28 cellular contexts compared by ENCODE assay signal in the genomic region with DNA sequence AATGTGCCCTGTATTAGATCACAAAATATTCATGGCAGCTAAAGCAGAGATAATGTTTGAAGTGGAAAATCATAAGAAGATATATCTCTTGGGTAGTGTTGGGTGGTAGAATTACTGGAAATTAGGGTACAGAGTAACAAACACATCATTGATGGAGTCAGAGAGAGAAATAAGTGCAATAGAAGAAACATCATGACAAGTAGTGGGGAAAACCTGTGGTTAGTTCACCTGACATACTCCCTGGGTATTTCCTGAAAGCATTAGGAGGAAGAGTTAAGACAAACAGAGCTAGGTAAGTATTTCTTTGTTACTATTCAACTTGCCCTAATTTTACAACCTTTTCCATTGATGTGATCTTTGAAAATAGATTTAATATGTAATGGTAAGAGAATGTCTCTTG.
"Had no signal": no experiment of that assay in that cellular context is flagged by ENCODE, and none has a peak within 500 bp of the region (broad histone marks: within the 10 kb centered on the region; RNA-seq: fewer than 3 reads in every experiment).

No MANE protein-coding gene starts in this region.

- H3K27ac Mint-ChIP-seq: stimulated activated effector memory CD8-positive, alpha-beta T cell treated with anti-CD3 and anti-CD28 coated beads, Interleukin-12 subunit alpha, Interleukin-12 subunit beta, amount 100 ng/mL, for 72 hours; stimulated activated memory B cell treated with anti-CD40 and anti-IgM and Interleukin-4, amounts not matched to agents 10 μg/mL and 1 μg/mL and 100 μg/mL, for 72 hours; stimulated activated naive B cell treated with anti-CD40 and anti-IgM and Interleukin-4, amounts not matched to agents 10 μg/mL and 1 μg/mL and 100 μg/mL, for 72 hours; stimulated activated naive CD8-positive, alpha-beta T cell treated with anti-CD3 and anti-CD28 coated beads, Interleukin-15, amount 100 ng/mL, for 72 hours; stimulated activated naive CD8-positive, alpha-beta T cell treated with anti-CD3 and anti-CD28 coated beads, Interleukin-15, Interleukin-2, amounts not matched to agents 100 ng/mL and 50 ng/mL, for 24 hours; type B pancreatic cell had no signal

- ATAC-seq: stimulated activated effector memory CD8-positive, alpha-beta T cell treated with anti-CD3 and anti-CD28 coated beads, Interleukin-12 subunit alpha, Interleukin-12 subunit beta, amount 100 ng/mL, for 72 hours; stimulated activated memory B cell treated with anti-CD40 and anti-IgM and Interleukin-4, amounts not matched to agents 10 μg/mL and 1 μg/mL and 100 μg/mL, for 72 hours; stimulated activated naive B cell treated with anti-CD40 and anti-IgM and Interleukin-4, amounts not matched to agents 10 μg/mL and 1 μg/mL and 100 μg/mL, for 72 hours; stimulated activated naive CD8-positive, alpha-beta T cell treated with anti-CD3 and anti-CD28 coated beads, Interleukin-15, amount 100 ng/mL, for 72 hours; stimulated activated naive CD8-positive, alpha-beta T cell treated with anti-CD3 and anti-CD28 coated beads, Interleukin-15, Interleukin-2, amounts not matched to agents 100 U/mL and 50 U/mL, for 24 hours; upper lobe of right lung had no signal

- DNase-seq: stimulated activated CD4-positive, alpha-beta T cell treated with anti-CD3 and anti-CD28 coated beads, Interleukin-2, amount 100 ng/mL, for 48 hours; stimulated activated CD4-positive, alpha-beta T cell treated with anti-CD3 and anti-CD28 coated beads, Interleukin-4, amount 100 ng/mL, for 1 hour; stimulated activated CD4-positive, alpha-beta T cell treated with anti-CD3 and anti-CD28 coated beads, Interleukin-4, amount 100 ng/mL, for 24 hours; stimulated activated CD4-positive, alpha-beta T cell treated with anti-CD3 and anti-CD28 coated beads, Interleukin-4, amount 100 ng/mL, for 4 hours; stimulated activated CD8-positive, alpha-beta memory T cell treated with anti-CD3 and anti-CD28 coated beads, Interleukin-4, amount 100 ng/mL, for 48 hours; stimulated activated naive B cell treated with anti-CD40 and anti-IgM and Interleukin-4, amounts not matched to agents 10 μg/mL and 1 μg/mL and 100 μg/mL, for 72 hours; stimulated activated naive CD4-positive, alpha-beta T cell; stimulated activated naive CD4-positive, alpha-beta T cell treated with Interleukin-2 at 50 U/mL for 16 hours; stimulated activated naive CD8-positive, alpha-beta T cell treated with anti-CD3 and anti-CD28 coated beads, Interleukin-15, amount 100 ng/mL, for 72 hours; stimulated activated naive CD8-positive, alpha-beta T cell treated with anti-CD3 and anti-CD28 coated beads, Interleukin-15, Interleukin-2, amounts not matched to agents 100 U/mL and 50 U/mL, for 24 hours; stomach; substantia nigra; testis; thyroid gland; tibial artery; transverse colon; trophoblast cell; upper lobe of left lung; upper lobe of right lung; uterus had no signal

- H3K36me3 ChIP-seq: stomach, suprapubic skin, thoracic aorta, thyroid gland, tibial artery, tibial nerve, transverse colon, upper lobe of left lung, upper lobe of right lung, uterus, vagina had no signal

- H3K4me3 Mint-ChIP-seq: stimulated activated effector memory CD8-positive, alpha-beta T cell treated with anti-CD3 and anti-CD28 coated beads, Interleukin-12 subunit alpha, Interleukin-12 subunit beta, amount 100 ng/mL, for 72 hours; stimulated activated memory B cell treated with anti-CD40 and anti-IgM and Interleukin-4, amounts not matched to agents 10 μg/mL and 1 μg/mL and 100 μg/mL, for 72 hours; stimulated activated naive B cell treated with anti-CD40 and anti-IgM and Interleukin-4, amounts not matched to agents 10 μg/mL and 1 μg/mL and 100 μg/mL, for 72 hours; stimulated activated naive CD8-positive, alpha-beta T cell treated with anti-CD3 and anti-CD28 coated beads, Interleukin-15, amount 100 ng/mL, for 72 hours; stimulated activated naive CD8-positive, alpha-beta T cell treated with anti-CD3 and anti-CD28 coated beads, Interleukin-15, Interleukin-2, amounts not matched to agents 100 ng/mL and 50 ng/mL, for 24 hours; type B pancreatic cell had no signal

- H3K27me3 ChIP-seq: stomach, suprapubic skin, testis, thyroid gland, tibial artery, tibial nerve, transverse colon, upper lobe of left lung, upper lobe of right lung, uterus, vagina had no signal

- H3K4me1 Mint-ChIP-seq: stimulated activated effector memory CD8-positive, alpha-beta T cell treated with anti-CD3 and anti-CD28 coated beads, Interleukin-12 subunit alpha, Interleukin-12 subunit beta, amount 100 ng/mL, for 72 hours; stimulated activated memory B cell treated with anti-CD40 and anti-IgM and Interleukin-4, amounts not matched to agents 10 μg/mL and 1 μg/mL and 100 μg/mL, for 72 hours; stimulated activated naive B cell treated with anti-CD40 and anti-IgM and Interleukin-4, amounts not matched to agents 10 μg/mL and 1 μg/mL and 100 μg/mL, for 72 hours; stimulated activated naive CD8-positive, alpha-beta T cell treated with anti-CD3 and anti-CD28 coated beads, Interleukin-15, amount 100 ng/mL, for 72 hours had no signal

- H3K27me3 Mint-ChIP-seq: stimulated activated memory B cell treated with anti-CD40 and anti-IgM and Interleukin-4, amounts not matched to agents 10 μg/mL and 1 μg/mL and 100 μg/mL, for 72 hours; stimulated activated naive B cell treated with anti-CD40 and anti-IgM and Interleukin-4, amounts not matched to agents 10 μg/mL and 1 μg/mL and 100 μg/mL, for 72 hours; stimulated activated naive CD8-positive, alpha-beta T cell treated with anti-CD3 and anti-CD28 coated beads, Interleukin-15, amount 100 ng/mL, for 72 hours; stimulated activated naive CD8-positive, alpha-beta T cell treated with anti-CD3 and anti-CD28 coated beads, Interleukin-15, Interleukin-2, amounts not matched to agents 100 ng/mL and 50 ng/mL, for 24 hours had no signal

- H3K4me3 ChIP-seq: stomach, suprapubic skin, testis, thoracic aorta, thyroid gland, tibial artery, tibial nerve, transverse colon, upper lobe of left lung, upper lobe of right lung, uterus, vagina had no signal

- H3K36me3 Mint-ChIP-seq: stimulated activated effector memory CD8-positive, alpha-beta T cell treated with anti-CD3 and anti-CD28 coated beads, Interleukin-12 subunit alpha, Interleukin-12 subunit beta, amount 100 ng/mL, for 72 hours; stimulated activated memory B cell treated with anti-CD40 and anti-IgM and Interleukin-4, amounts not matched to agents 10 μg/mL and 1 μg/mL and 100 μg/mL, for 72 hours; stimulated activated naive B cell treated with anti-CD40 and anti-IgM and Interleukin-4, amounts not matched to agents 10 μg/mL and 1 μg/mL and 100 μg/mL, for 72 hours; type B pancreatic cell had no signal

- H3K4me1 ChIP-seq: stomach, testis, thyroid gland, tibial artery, tibial nerve, transverse colon, upper lobe of left lung, upper lobe of right lung, uterus, vagina had no signal

- H3K9me3 ChIP-seq: suprapubic skin, testis, thoracic aorta, thyroid gland, tibial artery, transverse colon, upper lobe of left lung, uterus, vagina had no signal

- H3K27ac ChIP-seq: stomach, suprapubic skin, testis, thoracic aorta, thyroid gland, tibial artery, tibial nerve, transverse colon, upper lobe of left lung, upper lobe of right lung, uterus, vagina had no signal
